Comparison of ENCODE assay signal across 15 cellular contexts in the genomic region with DNA sequence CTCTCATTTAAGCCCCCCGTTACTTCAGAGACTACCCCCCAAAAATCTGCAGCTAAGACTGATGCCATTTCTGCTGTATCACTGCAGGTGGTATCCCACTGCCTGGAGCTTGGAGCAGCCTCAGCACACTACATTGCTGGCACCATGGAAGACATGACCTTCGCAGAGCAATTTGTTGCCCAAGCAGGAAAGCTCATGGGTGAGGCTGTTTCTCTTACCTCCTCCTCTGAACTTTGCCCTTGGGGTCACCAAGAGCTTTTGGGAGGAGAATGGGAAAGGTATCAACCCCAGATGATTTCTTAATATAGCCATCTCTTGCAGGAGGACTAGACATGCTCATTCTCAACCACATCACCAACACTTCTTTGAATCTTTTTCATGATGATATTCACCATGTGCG. TPM values are rescaled to one million over a fixed set of nuclear protein-coding genes. Genes with fewer than 3 reads are reported as not detected.
A peak's percentile ranks its signal among the peaks of the same experiment; 100 is the strongest.
DNase-seq lines count a peak whose midpoint lies in the region; ATAC-seq and TF ChIP-seq lines count a peak whose summit lies in the region.
"Had no signal": no experiment of that assay in that cellular context is flagged by ENCODE, and none has a peak within 500 bp of the region (broad histone marks: within the 10 kb centered on the region; RNA-seq: fewer than 3 reads in every experiment).

No MANE protein-coding gene starts in this region.

- H4K20me1 ChIP-seq in PC-3 (ENCODE audit: low read length): no peaks in the 10 kb centered on the region

- H3K4me2 ChIP-seq in PC-3 (ENCODE audit: low read length): peak overlapping the region; percentile 16; the same call in 1 of the 2 replicates

- H3K36me3 ChIP-seq in PC-3 (ENCODE audit: low read depth, low read length): no peaks in the 10 kb centered on the region
- H3K36me3 ChIP-seq in right lobe of liver: peaks cover 0 to 30% (median 4%) of the 10 kb centered on the region in 4 donors
- no peaks in the 10 kb centered on the region for H3K36me3 ChIP-seq in body of pancreas (replicated peaks in 1 of 2; ENCODE audit: insufficient read depth in 1 of 2, low read depth in 2 of 2)

- BruUV-seq in PC-3 (replicated peaks; lab: Mats Ljungman, UMichigan): no TSS peak

- WGBS in right lobe of liver (ENCODE audit: insufficient coverage, low coverage, low lambda C conversion rate, missing lambda C conversion rate): 70% methylated on average over 3 of the region's 3 CpGs
- WGBS in body of pancreas, 2 donors: 87 to 97% methylated on average over 3 of the region's 3 CpGs

- H3K4me3 Mint-ChIP-seq in activated T-cell treated with anti-CD3 and anti-CD28 coated beads, Interleukin-2, amount 50 U/mL, for 24 hours: no peak overlapping the region
- H3K4me3 Mint-ChIP-seq in activated T-helper 17 cell treated with anti-CD3 and anti-CD28 coated beads, Interleukin-2, amount 50 U/mL, for 72 hours: peak overlapping the region; percentile 75
- H3K4me3 Mint-ChIP-seq: B cell; CD4-positive, alpha-beta T cell; HFFc6 had no signal

- H3K4me1 Mint-ChIP-seq in activated T-cell treated with anti-CD3 and anti-CD28 coated beads, Interleukin-2, amount 50 U/mL, for 24 hours (ENCODE audit: low read depth): peaks cover 66% of the 10 kb centered on the region
- H3K4me1 Mint-ChIP-seq in activated T-helper 17 cell treated with anti-CD3 and anti-CD28 coated beads, Interleukin-2, amount 50 U/mL, for 72 hours: peaks cover 26% of the 10 kb centered on the region

- ATAC-seq in PC-3 (no peak), right lobe of liver (peak; percentile 25 to 69 (median 51)), HG03039 (IDR thresholded peaks at IDR 0.05; ENCODE audit: unreplicated experiment) (no peak), body of pancreas (no peak)
- ATAC-seq in activated T-helper 17 cell treated with anti-CD3 and anti-CD28 coated beads, Interleukin-2, amount 50 U/mL, for 72 hours (replicated peaks): no peak

- no peaks in the 10 kb centered on the region for H3K9me3 Mint-ChIP-seq in activated T-cell treated with anti-CD3 and anti-CD28 coated beads, Interleukin-2, amount 50 U/mL, for 24 hours
- no peaks in the 10 kb centered on the region for H3K9me3 Mint-ChIP-seq in activated T-helper 17 cell treated with anti-CD3 and anti-CD28 coated beads, Interleukin-2, amount 50 U/mL, for 72 hours
- H3K9me3 Mint-ChIP-seq: CD4-positive, alpha-beta T cell; HFFc6 had no signal

- H3K27me3 ChIP-seq in PC-3 (ENCODE audit: low read length) (no peaks in the 10 kb centered on the region), right lobe of liver (no peaks in the 10 kb centered on the region), body of pancreas (no peaks in the 10 kb centered on the region)

- no peak overlapping the region for H3K27ac ChIP-seq in PC-3 (ENCODE audit: low read length)
- peak overlapping the region in 2 of 3 donors; percentile 98 for H3K27ac ChIP-seq in right lobe of liver
- no peak overlapping the region for H3K27ac ChIP-seq in body of pancreas

- TF ChIP-seq CTCF in PC-3 (conservative IDR thresholded peaks at IDR 0.05; ENCODE audit: low read depth, low read length) (no peak), right lobe of liver (IDR thresholded peaks at IDR 0.05) (no peak), body of pancreas (IDR thresholded peaks at IDR 0.05) (no peak)

- H3K4me3 ChIP-seq in PC-3 (ENCODE audit: low read length) (no peak overlapping the region), right lobe of liver (peak overlapping the region in 1 of 3 donors; percentile 73), body of pancreas (no peak overlapping the region)

- H3K9me2 ChIP-seq in PC-3 (replicated peaks; ENCODE audit: low read length): no peaks in the 10 kb centered on the region

- TF ChIP-seq POLR2A in right lobe of liver (IDR thresholded peaks at IDR 0.05): peak; percentile 30
- TF ChIP-seq POLR2A in body of pancreas (IDR thresholded peaks at IDR 0.05): no peak

- H3K4me1 ChIP-seq in PC-3 (ENCODE audit: insufficient read depth, low read length) (peaks cover 17% of the 10 kb centered on the region), right lobe of liver (peaks cover 0 to 25% (median 8%) of the 10 kb centered on the region in 4 donors), body of pancreas (no peaks in the 10 kb centered on the region)

- no peak for DNase-seq in activated T-cell treated with anti-CD3 and anti-CD28 coated beads, Interleukin-2, amount 50 U/mL, for 24 hours
- DNase-seq in activated T-cell treated with anti-CD3 and anti-CD28 coated beads, Interleukin-2, amount 50 U/mL, for 48 hours: no peak
- DNase-seq in PC-3 (no peak), right lobe of liver (peak in 1 of 3 donors; percentile 73), body of pancreas (no peak)
- DNase-seq: C1 segment of cervical spinal cord; Calu3; CD4-positive, alpha-beta T cell; DMS 273 treated with DMSO at 0.1 percent for 48 hours; HFFc6 had no signal

- POLR2A ChIA-PET in PC-3 (lab: Charles Lee; ENCODE audit: unreplicated experiment): interaction anchor here (0.7 kb wide), 1 partner anchor 150 kb away, joined by 3 read pairs; no protein-coding TSS in a partner anchor

- CTCF ChIA-PET in PC-3 (lab: Charles Lee): no interaction called here

- no peaks in the 10 kb centered on the region for H3F3A ChIP-seq in PC-3 (ENCODE audit: low read length, unreplicated experiment)

- H3K36me3 Mint-ChIP-seq in activated T-cell treated with anti-CD3 and anti-CD28 coated beads, Interleukin-2, amount 50 U/mL, for 24 hours (ENCODE audit: low read depth): no peaks in the 10 kb centered on the region
- H3K36me3 Mint-ChIP-seq in activated T-helper 17 cell treated with anti-CD3 and anti-CD28 coated beads, Interleukin-2, amount 50 U/mL, for 72 hours (ENCODE audit: low read depth): peaks cover 29% of the 10 kb centered on the region

- H3K9ac ChIP-seq in PC-3 (ENCODE audit: low read length): no peak overlapping the region

- no peaks in the 10 kb centered on the region for H3K9me3 ChIP-seq in PC-3 (ENCODE audit: low read length)
- no peaks in the 10 kb centered on the region for H3K9me3 ChIP-seq in right lobe of liver
- no peaks in the 10 kb centered on the region for H3K9me3 ChIP-seq in body of pancreas

- H2AFZ ChIP-seq in PC-3 (ENCODE audit: low read length): no peak overlapping the region

- no peaks in the 10 kb centered on the region for H3K79me2 ChIP-seq in PC-3 (ENCODE audit: low read length)

- H3K27me3 Mint-ChIP-seq in activated T-cell treated with anti-CD3 and anti-CD28 coated beads, Interleukin-2, amount 50 U/mL, for 24 hours: no peaks in the 10 kb centered on the region
- H3K27me3 Mint-ChIP-seq in activated T-helper 17 cell treated with anti-CD3 and anti-CD28 coated beads, Interleukin-2, amount 50 U/mL, for 72 hours: no peaks in the 10 kb centered on the region
- H3K27me3 Mint-ChIP-seq: CD4-positive, alpha-beta T cell had no signal

- intact Hi-C loops in PC-3 (cut with micrococcal nuclease): no loop called here
- intact Hi-C loops in right lobe of liver (cut with DNase I): no loop called here
- intact Hi-C loops in body of pancreas (cut with DNase I): no loop called here

- peak overlapping the region; percentile 31 for H3K27ac Mint-ChIP-seq in activated T-cell treated with anti-CD3 and anti-CD28 coated beads, Interleukin-2, amount 50 U/mL, for 24 hours
- H3K27ac Mint-ChIP-seq in activated T-helper 17 cell treated with anti-CD3 and anti-CD28 coated beads, Interleukin-2, amount 50 U/mL, for 72 hours: peak overlapping the region; percentile 69
- H3K27ac Mint-ChIP-seq: B cell; CD4-positive, alpha-beta T cell; HFFc6 had no signal

RNA-seq across cellular contexts. Expression of gene HSD11B1, which starts 2.0 kb away (rescaled TPM):
- total RNA-seq in PC-3 (2014; rRNA removed) (not detected in 2 replicates), right lobe of liver (100 to 1,000 TPM; 281 to 749 (median 512) TPM), body of pancreas (1 to 10 TPM in 1 of 2 donors, under 1 TPM in 1; 0.66 to 3.6 TPM)
- total RNA-seq in activated T-helper 17 cell treated with anti-CD3 and anti-CD28 coated beads, Interleukin-2, amount 50 U/mL, for 72 hours: 1 to 10 TPM; 2.4 to 9.7 TPM
- total RNA-seq: B cell, Calu3, Daoy, H4, HFFc6 had no signal

RNA-seq across cellular contexts. Expression of gene G0S2, which starts 31.4 kb away (rescaled TPM):
- total RNA-seq in PC-3 (2014; rRNA removed): 620 and 723 TPM in 2 replicates
- 10 to 100 TPM; 16.1 to 17.1 TPM for total RNA-seq in activated T-helper 17 cell treated with anti-CD3 and anti-CD28 coated beads, Interleukin-2, amount 50 U/mL, for 72 hours
- total RNA-seq in right lobe of liver: 100 to 1,000 TPM in 4 of 6 experiments, 10 to 100 TPM in 2; 36.9 to 749 (median 247) TPM
- total RNA-seq in body of pancreas: 100 to 1,000 TPM in 1 of 2 donors, 10 to 100 TPM in 1; 59.9 to 221 TPM
- total RNA-seq: B cell had no signal

RNA-seq across cellular contexts. Expression of gene TRAF3IP3, which starts 49.2 kb away (rescaled TPM):
- not detected in 2 replicates for total RNA-seq in PC-3 (2014; rRNA removed)
- 100 to 1,000 TPM; 175 to 184 TPM for total RNA-seq in activated T-helper 17 cell treated with anti-CD3 and anti-CD28 coated beads, Interleukin-2, amount 50 U/mL, for 72 hours
- total RNA-seq in right lobe of liver: 1 to 10 TPM in 5 of 6 experiments, under 1 TPM in 1; 0.95 to 7.7 (median 1.6) TPM
- 1 to 10 TPM; 3.6 to 4.7 TPM for total RNA-seq in body of pancreas
- total RNA-seq: Calu3, Daoy, H4 had no signal

RNA-seq across cellular contexts. Expression of gene LAMB3, which starts 54.4 kb away (rescaled TPM):
- total RNA-seq in PC-3 (2014; rRNA removed): 473 and 650 TPM in 2 replicates
- 10 to 100 TPM in 1 of 2 donors, 1 to 10 TPM in 1; 7.2 to 11.9 TPM for total RNA-seq in activated T-helper 17 cell treated with anti-CD3 and anti-CD28 coated beads, Interleukin-2, amount 50 U/mL, for 72 hours
- total RNA-seq in right lobe of liver: 10 to 100 TPM in 1 of 6 experiments, 1 to 10 TPM in 5; 5.0 to 14.6 (median 8.4) TPM
- total RNA-seq in body of pancreas: 1 to 10 TPM; 5.3 to 7.3 TPM

Comparison
In these comparisons a context has a peak if more than half of its experiments do, and no peak if none do; other contexts are left out.
1. ATAC-seq: peak in right lobe of liver (4 of 4); none in PC-3 (single experiment), activated T-helper 17 cell treated with anti-CD3 and anti-CD28 coated beads, Interleukin-2, amount 50 U/mL, for 72 hours (single experiment), HG03039 (single experiment) and body of pancreas (single experiment).
2. H3K27ac ChIP-seq: peak in right lobe of liver (2 of 3); none in PC-3 (single experiment) and body of pancreas (0 of 4).
3. RNA of gene HSD11B1, which starts 2.0 kb away (total RNA-seq): 281 to 749 TPM in right lobe of liver; 2.4 to 9.7 TPM in activated T-helper 17 cell treated with anti-CD3 and anti-CD28 coated beads, Interleukin-2, amount 50 U/mL, for 72 hours, 0.66 to 3.6 TPM in body of pancreas and not detected in PC-3; every median in the first group is over 10 times any median in the second.
4. RNA of gene TRAF3IP3, which starts 49.2 kb away (total RNA-seq): 175 to 184 TPM in activated T-helper 17 cell treated with anti-CD3 and anti-CD28 coated beads, Interleukin-2, amount 50 U/mL, for 72 hours; 3.6 to 4.7 TPM in body of pancreas, 0.95 to 7.7 TPM in right lobe of liver and not detected in PC-3; every median in the first group is over 10 times any median in the second.